Comparison of ENCODE assay signal across 19 cellular contexts in genomic region chr10:97764519-97764931, GRCh38. TPM values are rescaled to one million over a fixed set of nuclear protein-coding genes. Genes with fewer than 3 reads are reported as not detected.
DNase-seq lines count a peak whose midpoint lies in the region; ATAC-seq and TF ChIP-seq lines count a peak whose summit lies in the region.
"Had no signal": no experiment of that assay in that cellular context is flagged by ENCODE, and none has a peak within 500 bp of the region (broad histone marks: within the 10 kb centered on the region; RNA-seq: fewer than 3 reads in every experiment).

No MANE protein-coding gene starts in this region.

- no peaks in the 10 kb centered on the region for H3K9me3 ChIP-seq in endodermal cell (ENCODE audit: control insufficient read depth, low read length)
- H3K9me3 ChIP-seq: gastroesophageal sphincter, ovary had no signal

- peaks cover 19% of the 10 kb centered on the region for H3K4me1 Mint-ChIP-seq in endodermal cell
- H3K4me1 Mint-ChIP-seq in stimulated activated memory B cell treated with anti-CD40 and anti-IgM and Interleukin-4, amounts not matched to agents 10 μg/mL and 1 μg/mL and 100 μg/mL, for 72 hours = peaks cover 10% of the 10 kb centered on the region
- no peaks in the 10 kb centered on the region for H3K4me1 Mint-ChIP-seq in activated T-cell treated with anti-CD3 and anti-CD28 coated beads, Interleukin-2, amount 50 U/mL, for 4 hours (ENCODE audit: low read depth)

- peaks cover 13% of the 10 kb centered on the region for H3K4me1 ChIP-seq in endodermal cell (ENCODE audit: control insufficient read depth, insufficient read depth, low read length)

- H3K27ac Mint-ChIP-seq in endodermal cell = peak overlapping the region; percentile 3
- no peak overlapping the region for H3K27ac Mint-ChIP-seq in stimulated activated memory B cell treated with anti-CD40 and anti-IgM and Interleukin-4, amounts not matched to agents 10 μg/mL and 1 μg/mL and 100 μg/mL, for 72 hours

- H3K4me3 ChIP-seq in endodermal cell (ENCODE audit: low read length) = no peak overlapping the region
- H3K4me3 ChIP-seq: gastroesophageal sphincter, GM23248, K562, ovary had no signal

- 57 to 99% methylated on average over 2 to 5 of the region's 7 CpGs for WGBS in endodermal cell (ENCODE audit: insufficient coverage in 1 of 2, insufficient read length in 1 of 2), 2 experiments

- peaks cover 27% of the 10 kb centered on the region for H3K27me3 Mint-ChIP-seq in endodermal cell (ENCODE audit: insufficient read depth)
- H3K27me3 Mint-ChIP-seq in stimulated activated memory B cell treated with anti-CD40 and anti-IgM and Interleukin-4, amounts not matched to agents 10 μg/mL and 1 μg/mL and 100 μg/mL, for 72 hours = peaks cover 8% of the 10 kb centered on the region
- peaks cover 4% of the 10 kb centered on the region for H3K27me3 Mint-ChIP-seq in activated T-cell treated with anti-CD3 and anti-CD28 coated beads, Interleukin-2, amount 50 U/mL, for 4 hours (ENCODE audit: low read depth)

- H3K4me3 Mint-ChIP-seq in endodermal cell = no peak overlapping the region
- no peak overlapping the region for H3K4me3 Mint-ChIP-seq in stimulated activated memory B cell treated with anti-CD40 and anti-IgM and Interleukin-4, amounts not matched to agents 10 μg/mL and 1 μg/mL and 100 μg/mL, for 72 hours
- H3K4me3 Mint-ChIP-seq in activated T-cell treated with anti-CD3 and anti-CD28 coated beads, Interleukin-2, amount 50 U/mL, for 4 hours = no peak overlapping the region
- H3K4me3 Mint-ChIP-seq: CD14-positive monocyte had no signal

- TF ChIP-seq RAD21 in Ishikawa (IDR thresholded peaks at IDR 0.05; ENCODE audit: low read depth) = no peak

- H3K36me3 ChIP-seq in endodermal cell (ENCODE audit: control insufficient read depth, insufficient read depth, low read length) = peaks cover 31% of the 10 kb centered on the region
- H3K36me3 ChIP-seq: ovary had no signal

- peaks cover 14% of the 10 kb centered on the region for H3K27me3 ChIP-seq in endodermal cell (ENCODE audit: control insufficient read depth, insufficient read depth, low read length, poor library complexity, severe bottlenecking)
- H3K27me3 ChIP-seq: ovary had no signal

- peak; percentile 44 for ATAC-seq in GM19463 (IDR thresholded peaks at IDR 0.05; ENCODE audit: unreplicated experiment)
- peak; percentile 53 for ATAC-seq in stimulated activated memory B cell treated with anti-CD40 and anti-IgM and Interleukin-4, amounts not matched to agents 10 μg/mL and 1 μg/mL and 100 μg/mL, for 72 hours
- no peak for ATAC-seq in GM18502 (IDR thresholded peaks at IDR 0.05; ENCODE audit: poor library complexity, unreplicated experiment)
- ATAC-seq in activated T-cell treated with anti-CD3 and anti-CD28 coated beads, Interleukin-2, amount 50 U/mL, for 4 hours = no peak
- ATAC-seq in HG03469 (IDR thresholded peaks at IDR 0.05; ENCODE audit: unreplicated experiment) = no peak
- ATAC-seq: gastroesophageal sphincter, K562 had no signal

- TF ChIP-seq EP300 in Ishikawa (IDR thresholded peaks at IDR 0.05; ENCODE audit: borderline replicate concordance) = no peak

- no peak for DNase-seq in endodermal cell
- no peak for DNase-seq in activated T-cell treated with anti-CD3 and anti-CD28 coated beads, Interleukin-2, amount 50 U/mL, for 4 hours
- DNase-seq: activated CD4-positive, alpha-beta T cell treated with anti-CD3 and anti-CD28 coated beads for 48 hours; activated T-cell treated with anti-CD3 and anti-CD28 coated beads, Interleukin-2, amount 50 U/mL, for 1 hour; GM23248; NCI-H1436; ovary; T-helper 2 cell had no signal

- TF ChIP-seq CTCF in endodermal cell (conservative IDR thresholded peaks at IDR 0.05) = no peak

- no peak overlapping the region for H3K9ac ChIP-seq in endodermal cell (ENCODE audit: extremely low read depth, low read length, poor library complexity, severe bottlenecking)
- H3K9ac ChIP-seq: GM23248 had no signal

- H3K36me3 Mint-ChIP-seq in endodermal cell (ENCODE audit: low read depth) = peaks cover 31% of the 10 kb centered on the region
- peaks cover 32% of the 10 kb centered on the region for H3K36me3 Mint-ChIP-seq in stimulated activated memory B cell treated with anti-CD40 and anti-IgM and Interleukin-4, amounts not matched to agents 10 μg/mL and 1 μg/mL and 100 μg/mL, for 72 hours
- H3K36me3 Mint-ChIP-seq in activated T-cell treated with anti-CD3 and anti-CD28 coated beads, Interleukin-2, amount 50 U/mL, for 4 hours (ENCODE audit: insufficient read depth) = peaks cover 23% of the 10 kb centered on the region

- no peaks in the 10 kb centered on the region for H3K9me3 Mint-ChIP-seq in endodermal cell
- no peaks in the 10 kb centered on the region for H3K9me3 Mint-ChIP-seq in stimulated activated memory B cell treated with anti-CD40 and anti-IgM and Interleukin-4, amounts not matched to agents 10 μg/mL and 1 μg/mL and 100 μg/mL, for 72 hours
- H3K9me3 Mint-ChIP-seq in activated T-cell treated with anti-CD3 and anti-CD28 coated beads, Interleukin-2, amount 50 U/mL, for 4 hours = no peaks in the 10 kb centered on the region

- no peak overlapping the region for H3K27ac ChIP-seq in endodermal cell (ENCODE audit: low read depth, low read length)
- H3K27ac ChIP-seq: GM23248, ovary, RWPE1 had no signal

TF ChIP-seq in Ishikawa, 13 proteins besides CTCF, POLR2A, EP300 and RAD21:
- TF ChIP-seq, protein P1, sequence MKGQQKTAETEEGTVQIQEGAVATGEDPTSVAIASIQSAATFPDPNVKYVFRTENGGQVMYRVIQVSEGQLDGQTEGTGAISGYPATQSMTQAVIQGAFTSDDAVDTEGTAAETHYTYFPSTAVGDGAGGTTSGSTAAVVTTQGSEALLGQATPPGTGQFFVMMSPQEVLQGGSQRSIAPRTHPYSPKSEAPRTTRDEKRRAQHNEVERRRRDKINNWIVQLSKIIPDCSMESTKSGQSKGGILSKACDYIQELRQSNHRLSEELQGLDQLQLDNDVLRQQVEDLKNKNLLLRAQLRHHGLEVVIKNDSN (IDR thresholded peaks at IDR 0.05) = peak; percentile 62
- TF ChIP-seq NFIC (IDR thresholded peaks at IDR 0.05) = no peak

RNA-seq across cellular contexts. Expression of gene SFRP5, which starts 7.3 kb away (rescaled TPM):
- 1 to 10 TPM; 1.8 to 2.3 TPM for total RNA-seq in endodermal cell
- polyA plus RNA-seq in endodermal cell (2013, experiment 1 of 2) = 1.2 TPM
- 0.95 TPM for polyA plus RNA-seq in endodermal cell (2013, experiment 2 of 2)
- under 1 TPM in 2 of 3 donors, not detected in 1; 0.13 to 0.28 TPM for total RNA-seq in activated T-cell treated with anti-CD3 and anti-CD28 coated beads, Interleukin-2, amount 50 U/mL, for 4 hours
- total RNA-seq: G401, GM23248, mesenteric fat pad had no signal
- polyA plus RNA-seq: CD14-positive monocyte, GM23248 had no signal

RNA-seq across cellular contexts. Expression of gene ZFYVE27, which starts 27.6 kb away (rescaled TPM):
- total RNA-seq in endodermal cell = 10 to 100 TPM; 33.5 to 36.3 TPM
- polyA plus RNA-seq in endodermal cell (2013, experiment 1 of 2) = 22.3 TPM
- 17.6 TPM for polyA plus RNA-seq in endodermal cell (2013, experiment 2 of 2)
- 10 to 100 TPM; 27.1 to 27.6 (median 27.1) TPM for total RNA-seq in activated T-cell treated with anti-CD3 and anti-CD28 coated beads, Interleukin-2, amount 50 U/mL, for 4 hours

RNA-seq across cellular contexts. Expression of gene MARVELD1, which starts 51.0 kb away (rescaled TPM):
- total RNA-seq in endodermal cell = 10 to 100 TPM; 44.3 to 47.9 TPM
- polyA plus RNA-seq in endodermal cell (2013, experiment 1 of 2) = 33.1 TPM
- polyA plus RNA-seq in endodermal cell (2013, experiment 2 of 2) = 31.4 TPM
- 1 to 10 TPM; 1.6 to 2.5 (median 1.7) TPM for total RNA-seq in activated T-cell treated with anti-CD3 and anti-CD28 coated beads, Interleukin-2, amount 50 U/mL, for 4 hours

Comparison
In these comparisons a context has a peak if more than half of its experiments do, and no peak if none do; other contexts are left out.
1. ATAC-seq: peak in GM19463 (single experiment) and stimulated activated memory B cell treated with anti-CD40 and anti-IgM and Interleukin-4, amounts not matched to agents 10 μg/mL and 1 μg/mL and 100 μg/mL, for 72 hours (single experiment); none in GM18502 (single experiment), activated T-cell treated with anti-CD3 and anti-CD28 coated beads, Interleukin-2, amount 50 U/mL, for 4 hours (0 of 2) and HG03469 (single experiment).
2. RNA of gene MARVELD1, which starts 51.0 kb away (total RNA-seq): 44.3 to 47.9 TPM in endodermal cell; 1.6 to 2.5 TPM in activated T-cell treated with anti-CD3 and anti-CD28 coated beads, Interleukin-2, amount 50 U/mL, for 4 hours; every median in the first group is over 10 times any median in the second.